In genomic region chr15:29465816-29466215, GRCh38 we compare ENCODE assay signal across 18 cellular contexts.
DNase-seq lines count a peak whose midpoint lies in the region; FAIRE-seq and TF ChIP-seq lines count a peak whose summit lies in the region.
"Had no signal": no experiment of that assay in that cellular context is flagged by ENCODE, and none has a peak within 500 bp of the region (broad histone marks: within the 10 kb centered on the region; RNA-seq: fewer than 3 reads in every experiment).

No MANE protein-coding gene starts in this region.

- H3K4me2 ChIP-seq in neuronal stem cell (ENCODE audit: insufficient read depth, low read length, poor library complexity, severe bottlenecking) (no peak overlapping the region), Karpas-422 (ENCODE audit: low read depth, low read length, poor library complexity, severe bottlenecking) (no peak overlapping the region)

- H3K9me3 ChIP-seq in neuronal stem cell (replicated peaks in 1 of 2; ENCODE audit: control insufficient read depth in 2 of 2, insufficient read depth in 1 of 2, low read depth in 1 of 2, low read length in 2 of 2): no peaks in the 10 kb centered on the region
- H3K9me3 ChIP-seq in Karpas-422 (ENCODE audit: low read length): peaks cover 20% of the 10 kb centered on the region
- H3K9me3 ChIP-seq: BLaER1 treated with 17β-estradiol and CSF1 and Interleukin-3, amounts not matched to agents 10 nM and 100 nM; Caco-2; HAP-1 had no signal

- H2AFZ ChIP-seq in neuronal stem cell (ENCODE audit: low read length) (no peak overlapping the region), Karpas-422 (ENCODE audit: low read length) (no peak overlapping the region)
- H2AFZ ChIP-seq: GM23248 had no signal

- H3K27ac ChIP-seq in neuronal stem cell (replicated peaks; ENCODE audit: low read length) (no peak overlapping the region), Karpas-422 (ENCODE audit: low read length) (no peak overlapping the region)
- H3K27ac ChIP-seq: BLaER1 treated with 17β-estradiol and CSF1 and Interleukin-3, amounts not matched to agents 10 nM and 100 nM; GM23248 had no signal

- no peak overlapping the region for H3K14ac ChIP-seq in neuronal stem cell (ENCODE audit: low read length)

- CTCF ChIA-PET in activated CD4-positive, alpha-beta T cell treated with anti-CD3 and anti-CD28 coated beads, Interleukin-2, amount 10 ng/mL, durations not matched to agents 7 days and 5 days (lab: Charles Lee): interaction anchor here (0.6 kb wide), 1 partner anchor 39 kb away, joined by 3 read pairs; no protein-coding TSS in a partner anchor

- no peaks in the 10 kb centered on the region for H3K36me3 ChIP-seq in bronchial epithelial cell (ENCODE audit: control insufficient read depth, insufficient read depth, low read length)
- H3K36me3 ChIP-seq in neuronal stem cell (replicated peaks in 1 of 2; ENCODE audit: control insufficient read depth in 2 of 2, insufficient read depth in 2 of 2, low read length in 2 of 2): no peaks in the 10 kb centered on the region
- no peaks in the 10 kb centered on the region for H3K36me3 ChIP-seq in Karpas-422 (ENCODE audit: insufficient read depth, low read length)
- H3K36me3 ChIP-seq: BLaER1 treated with 17β-estradiol and CSF1 and Interleukin-3, amounts not matched to agents 10 nM and 100 nM; HAP-1 had no signal

- no peak for DNase-seq in activated CD4-positive, alpha-beta T cell treated with anti-CD3 and anti-CD28 coated beads, Interleukin-2, amount 10 ng/mL, durations not matched to agents 7 days and 5 days
- no peak for DNase-seq in activated CD4-positive, alpha-beta T cell treated with anti-CD3 and anti-CD28 coated beads for 48 hours
- DNase-seq in bronchial epithelial cell (ENCODE audit: low read depth): no peak
- no peak for DNase-seq in neuronal stem cell (ENCODE audit: low spot score)
- DNase-seq in NCI-H1436 treated with DMSO at 0.1 percent for 48 hours (lab: John Stamatoyannopoulos, UW): no peak
- DNase-seq in NCI-H2196 (lab: John Stamatoyannopoulos, UW; ENCODE audit: unreplicated experiment): no peak
- DNase-seq in Karpas-422: no peak
- DNase-seq: Caco-2; CD4-positive, CD25-positive, alpha-beta regulatory T cell; CD8-positive, alpha-beta memory T cell; GDM1; GM23248 had no signal

- H3K4me1 Mint-ChIP-seq in activated CD4-positive, alpha-beta T cell treated with anti-CD3 and anti-CD28 coated beads, Interleukin-2, amount 10 ng/mL, durations not matched to agents 7 days and 5 days: no peaks in the 10 kb centered on the region
- H3K4me1 Mint-ChIP-seq: CD4-positive, CD25-positive, alpha-beta regulatory T cell; CD8-positive, alpha-beta memory T cell had no signal

- no peak overlapping the region for H2AK5ac ChIP-seq in neuronal stem cell (ENCODE audit: low read depth, low read length)

- H3K4me3 ChIP-seq in bronchial epithelial cell (ENCODE audit: low read depth, low read length): no peak overlapping the region
- no peak overlapping the region for H3K4me3 ChIP-seq in neuronal stem cell (ENCODE audit: low read length in 2 of 2)
- H3K4me3 ChIP-seq in Karpas-422 (ENCODE audit: low read length): no peak overlapping the region
- H3K4me3 ChIP-seq: BLaER1 treated with 17β-estradiol and CSF1 and Interleukin-3, amounts not matched to agents 10 nM and 100 nM; GM23248; HAP-1 had no signal

- H2BK5ac ChIP-seq in neuronal stem cell (ENCODE audit: low read length): no peak overlapping the region

- H3K27me3 Mint-ChIP-seq in activated CD4-positive, alpha-beta T cell treated with anti-CD3 and anti-CD28 coated beads, Interleukin-2, amount 10 ng/mL, durations not matched to agents 7 days and 5 days: peaks cover 4% of the 10 kb centered on the region
- H3K27me3 Mint-ChIP-seq: B cell; CD4-positive, CD25-positive, alpha-beta regulatory T cell had no signal

- no peak overlapping the region for H2BK12ac ChIP-seq in neuronal stem cell (ENCODE audit: low read length)

- H3K27me3 ChIP-seq in bronchial epithelial cell (ENCODE audit: control insufficient read depth, insufficient read depth, low read length): no peaks in the 10 kb centered on the region
- no peaks in the 10 kb centered on the region for H3K27me3 ChIP-seq in neuronal stem cell (ENCODE audit: control insufficient read depth in 3 of 3, insufficient read depth in 3 of 3, low read depth in 1 of 3, low read length in 3 of 3)
- no peaks in the 10 kb centered on the region for H3K27me3 ChIP-seq in Karpas-422 (ENCODE audit: low read length)
- H3K27me3 ChIP-seq: BLaER1 treated with 17β-estradiol and CSF1 and Interleukin-3, amounts not matched to agents 10 nM and 100 nM had no signal

- peak overlapping the region; percentile 9 for H3K18ac ChIP-seq in neuronal stem cell (ENCODE audit: low read length)

- H4K20me1 ChIP-seq in Karpas-422 (ENCODE audit: insufficient read depth, low read depth, low read length): no peaks in the 10 kb centered on the region
- H4K20me1 ChIP-seq: BLaER1 treated with 17β-estradiol and CSF1 and Interleukin-3, amounts not matched to agents 10 nM and 100 nM had no signal

- H4K91ac ChIP-seq in neuronal stem cell (ENCODE audit: low read depth, low read length, poor library complexity): no peak overlapping the region

- WGBS in neuronal stem cell (ENCODE audit: extremely low coverage in 2 of 2, insufficient read length in 2 of 2, insufficient replicate concordance in 1 of 2), 2 donors: no CpG with 5 or more reads among the region's 6 CpGs

- H3K9me2 ChIP-seq in Karpas-422 (replicated peaks; ENCODE audit: insufficient read depth, low read length): no peaks in the 10 kb centered on the region

- POLR2A ChIA-PET in activated CD4-positive, alpha-beta T cell treated with anti-CD3 and anti-CD28 coated beads, Interleukin-2, amount 10 ng/mL, durations not matched to agents 7 days and 5 days (lab: Charles Lee): no interaction called here

- no peaks in the 10 kb centered on the region for H3K79me2 ChIP-seq in Karpas-422 (ENCODE audit: low read length)

- H3K36me3 Mint-ChIP-seq in activated CD4-positive, alpha-beta T cell treated with anti-CD3 and anti-CD28 coated beads, Interleukin-2, amount 10 ng/mL, durations not matched to agents 7 days and 5 days (ENCODE audit: low read depth): no peaks in the 10 kb centered on the region
- H3K36me3 Mint-ChIP-seq: CD4-positive, CD25-positive, alpha-beta regulatory T cell; CD8-positive, alpha-beta memory T cell had no signal

- peak overlapping the region; percentile 27 for H3K27ac Mint-ChIP-seq in activated CD4-positive, alpha-beta T cell treated with anti-CD3 and anti-CD28 coated beads, Interleukin-2, amount 10 ng/mL, durations not matched to agents 7 days and 5 days
- H3K27ac Mint-ChIP-seq: B cell; CD4-positive, CD25-positive, alpha-beta regulatory T cell; CD8-positive, alpha-beta memory T cell had no signal

- no peak overlapping the region for H3K4me3 Mint-ChIP-seq in activated CD4-positive, alpha-beta T cell treated with anti-CD3 and anti-CD28 coated beads, Interleukin-2, amount 10 ng/mL, durations not matched to agents 7 days and 5 days
- H3K4me3 Mint-ChIP-seq: B cell; CD4-positive, CD25-positive, alpha-beta regulatory T cell; CD8-positive, alpha-beta memory T cell had no signal

- no peak for TF ChIP-seq CTCF in bronchial epithelial cell (IDR thresholded peaks at IDR 0.05; ENCODE audit: insufficient read depth, low read length, severe bottlenecking)

- H3K4me1 ChIP-seq in neuronal stem cell (ENCODE audit: control insufficient read depth in 2 of 2, insufficient read depth in 1 of 2, low read depth in 1 of 2, low read length in 2 of 2): peaks cover 0 to 3% of the 10 kb centered on the region in 2 donors
- H3K4me1 ChIP-seq in Karpas-422 (ENCODE audit: low read length): no peaks in the 10 kb centered on the region
- H3K4me1 ChIP-seq: Caco-2, HAP-1 had no signal

- H2BK15ac ChIP-seq in neuronal stem cell (ENCODE audit: low read length): no peak overlapping the region

- peak; percentile 36 for FAIRE-seq in bronchial epithelial cell (lab: Jason Lieb, UNC)
- FAIRE-seq: D721Med, GM12892, GM18507 had no signal

- H3K9ac ChIP-seq in neuronal stem cell (ENCODE audit: low read depth, low read length, poor library complexity) (no peak overlapping the region), Karpas-422 (ENCODE audit: low read length) (no peak overlapping the region)
- H3K9ac ChIP-seq: BLaER1 treated with 17β-estradiol and CSF1 and Interleukin-3, amounts not matched to agents 10 nM and 100 nM; GM23248 had no signal

- no peak overlapping the region for H2BK120ac ChIP-seq in neuronal stem cell (ENCODE audit: low read depth, low read length)

- H3K79me1 ChIP-seq in neuronal stem cell (ENCODE audit: low read depth, low read length): no peaks in the 10 kb centered on the region

- H4K8ac ChIP-seq in neuronal stem cell (ENCODE audit: low read depth, low read length): no peak overlapping the region

- H3K23ac ChIP-seq in neuronal stem cell (ENCODE audit: low read depth, low read length, poor library complexity): no peak overlapping the region

- H3K4ac ChIP-seq in neuronal stem cell (ENCODE audit: low read length): no peak overlapping the region

- H3K9me3 Mint-ChIP-seq in activated CD4-positive, alpha-beta T cell treated with anti-CD3 and anti-CD28 coated beads, Interleukin-2, amount 10 ng/mL, durations not matched to agents 7 days and 5 days: no peaks in the 10 kb centered on the region
- H3K9me3 Mint-ChIP-seq: CD4-positive, CD25-positive, alpha-beta regulatory T cell; CD8-positive, alpha-beta memory T cell had no signal
